Comparison of ENCODE assay signal across 8 cellular contexts in the genomic region with DNA sequence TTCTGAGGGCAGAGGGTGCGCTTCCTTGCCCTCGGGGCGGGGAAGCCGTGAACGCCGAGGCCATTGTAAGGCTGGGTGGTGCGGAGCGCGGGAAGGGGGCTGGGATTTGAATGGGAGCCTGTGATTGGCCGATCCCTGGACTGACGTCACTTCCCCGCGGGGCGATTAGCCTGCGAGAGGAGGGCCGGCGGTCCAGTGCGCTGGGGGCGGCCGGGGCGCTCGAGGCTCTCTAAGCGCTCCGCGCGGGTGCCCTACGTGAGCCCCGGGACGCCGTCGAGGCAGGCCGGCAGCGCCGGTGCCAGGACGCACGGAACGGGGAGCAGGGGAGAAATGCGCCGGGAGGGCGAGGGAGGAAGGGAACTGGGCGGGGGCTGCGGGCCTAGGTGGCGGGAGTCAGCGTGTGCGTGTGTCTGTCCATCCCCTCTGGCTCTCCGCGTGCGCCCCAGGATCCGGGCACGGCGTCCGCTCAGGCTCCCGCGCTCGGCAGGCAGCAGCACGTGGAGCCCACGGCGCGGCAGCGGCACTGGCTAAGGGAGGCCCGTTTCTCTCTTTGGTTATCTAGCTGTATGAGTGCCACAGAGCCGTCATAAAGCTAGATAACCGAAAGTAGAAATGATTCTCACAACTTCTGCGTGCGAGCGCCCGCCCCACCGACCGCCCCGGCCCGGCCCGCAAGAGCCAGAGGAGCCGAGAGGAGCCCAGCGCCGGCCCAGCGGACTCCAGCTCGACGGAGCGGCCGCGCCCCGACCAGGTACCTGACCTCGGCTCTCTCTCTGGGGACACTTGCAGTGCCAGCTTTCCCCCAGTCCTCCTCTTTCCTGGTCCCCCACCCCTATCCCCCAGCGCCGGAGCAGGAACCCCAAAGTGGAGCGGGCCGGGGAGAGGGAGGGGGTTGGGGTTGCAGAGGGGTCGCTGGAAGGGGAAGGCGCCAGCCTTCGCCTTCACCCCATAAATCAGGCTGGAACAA. TPM values are rescaled to one million over a fixed set of nuclear protein-coding genes. Genes with fewer than 3 reads are reported as not detected.
DNase-seq lines count a peak whose midpoint lies in the region; ATAC-seq, FAIRE-seq and TF ChIP-seq lines count a peak whose summit lies in the region.

No MANE protein-coding gene starts in this region.

- H3K9me3 Mint-ChIP-seq in natural killer cell treated with Interleukin-12 subunit alpha and Interleukin-12 subunit beta and Interleukin-15 and Interleukin-18, amount 100 ng/mL, for 72 hours = no peaks in the 10 kb centered on the region

- no peak for TF ChIP-seq POLR2A in sigmoid colon (IDR thresholded peaks at IDR 0.05)

- peak; percentile 57 to 82 for ATAC-seq in natural killer cell treated with Interleukin-12 subunit alpha and Interleukin-12 subunit beta and Interleukin-15 and Interleukin-18, amount 100 ng/mL, for 72 hours
- ATAC-seq in HG03457 (IDR thresholded peaks at IDR 0.05; ENCODE audit: unreplicated experiment) (no peak), HG03354 (IDR thresholded peaks at IDR 0.05; ENCODE audit: poor library complexity, severe bottlenecking, unreplicated experiment) (no peak)

- no peaks in the 10 kb centered on the region for H3K36me3 ChIP-seq in sigmoid colon

- H3K27ac Mint-ChIP-seq in natural killer cell treated with Interleukin-12 subunit alpha and Interleukin-12 subunit beta and Interleukin-15 and Interleukin-18, amount 100 ng/mL, for 72 hours = no peak overlapping the region

- H3K4me3 Mint-ChIP-seq in natural killer cell treated with Interleukin-12 subunit alpha and Interleukin-12 subunit beta and Interleukin-15 and Interleukin-18, amount 100 ng/mL, for 72 hours = peak overlapping the region; percentile 37

- no peak for TF ChIP-seq CTCF in D721Med (IDR thresholded peaks at IDR 0.05; ENCODE audit: insufficient read depth, missing control alignments)
- no peak for TF ChIP-seq CTCF in sigmoid colon (IDR thresholded peaks at IDR 0.05)

- no peak for TF ChIP-seq EP300 in sigmoid colon (IDR thresholded peaks at IDR 0.05)

- H3K4me1 Mint-ChIP-seq in natural killer cell treated with Interleukin-12 subunit alpha and Interleukin-12 subunit beta and Interleukin-15 and Interleukin-18, amount 100 ng/mL, for 72 hours (ENCODE audit: low read depth in 2 of 2) = peaks cover 4 to 7% of the 10 kb centered on the region in 2 donors

- peak; percentile 97 for DNase-seq in D721Med (ENCODE audit: insufficient read length, low spot score)
- DNase-seq in NCI-H1105 (lab: John Stamatoyannopoulos, UW) = peak; percentile 67
- DNase-seq in anterior cingulate cortex (lab: John Stamatoyannopoulos, UW) = peak in 54 of 58 donors; percentile 39 to 86 (median 67)
- no peak for DNase-seq in natural killer cell treated with Interleukin-12 subunit alpha and Interleukin-12 subunit beta and Interleukin-15 and Interleukin-18, amount 100 ng/mL, for 72 hours (ENCODE audit: low spot score)
- DNase-seq in RKO (ENCODE audit: low spot score) = no peak
- DNase-seq in sigmoid colon = no peak

- no peaks in the 10 kb centered on the region for H3K9me3 ChIP-seq in sigmoid colon

- H3K27ac ChIP-seq in sigmoid colon = no peak overlapping the region

- peaks cover 0 to 33% (median 25%) of the 10 kb centered on the region in 4 donors for H3K4me1 ChIP-seq in sigmoid colon

- no peaks in the 10 kb centered on the region for H3K36me3 Mint-ChIP-seq in natural killer cell treated with Interleukin-12 subunit alpha and Interleukin-12 subunit beta and Interleukin-15 and Interleukin-18, amount 100 ng/mL, for 72 hours

- H3K27me3 ChIP-seq in sigmoid colon = peaks cover 83 to 100% (median 100%) of the 10 kb centered on the region in 3 donors

- intact Hi-C loops in sigmoid colon (cut with DNase I) = no loop called here

- H3K27me3 Mint-ChIP-seq in natural killer cell treated with Interleukin-12 subunit alpha and Interleukin-12 subunit beta and Interleukin-15 and Interleukin-18, amount 100 ng/mL, for 72 hours = peaks cover 48 to 61% of the 10 kb centered on the region in 2 donors

- 5 to 11% methylated on average over 90 of the region's 90 CpGs for WGBS in sigmoid colon, 2 donors

- FAIRE-seq in D721Med (lab: Jason Lieb, UNC) = no peak

- H3K4me3 ChIP-seq in sigmoid colon = peak overlapping the region in 1 of 4 donors; percentile 19

RNA-seq across cellular contexts. Expression of a gene that starts 33.1 kb away (rescaled TPM):
- total RNA-seq in natural killer cell treated with Interleukin-12 subunit alpha and Interleukin-12 subunit beta and Interleukin-15 and Interleukin-18, amount 100 ng/mL, for 72 hours = 100 to 1,000 TPM; 169 to 184 TPM
- 10 to 100 TPM; 37.7 to 43.4 (median 39.8) TPM for total RNA-seq in sigmoid colon
- polyA plus RNA-seq in sigmoid colon = 10 to 100 TPM; 25.2 to 43.2 (median 28.0) TPM

Comparison
In these comparisons a context has a peak if more than half of its experiments do, and no peak if none do; other contexts are left out.
1. DNase-seq: peak in D721Med (single experiment), NCI-H1105 (single experiment) and anterior cingulate cortex (54 of 58); none in natural killer cell treated with Interleukin-12 subunit alpha and Interleukin-12 subunit beta and Interleukin-15 and Interleukin-18, amount 100 ng/mL, for 72 hours (single experiment), RKO (single experiment) and sigmoid colon (single experiment).
2. ATAC-seq: peak in natural killer cell treated with Interleukin-12 subunit alpha and Interleukin-12 subunit beta and Interleukin-15 and Interleukin-18, amount 100 ng/mL, for 72 hours (2 of 2); none in HG03457 (single experiment) and HG03354 (single experiment).